Comparison of ENCODE assay signal across 1 cellular context in genomic region chr13:75694742-75695141, GRCh38.
TF ChIP-seq lines count a peak whose summit lies in the region.

No MANE protein-coding gene starts in this region.

TF ChIP-seq in SK-N-SH treated with all-trans-retinoic acid at 6 μM for 48 hours, 23 proteins besides CTCF, POLR2A, EP300 and RAD21 (continued from another document):
- TF ChIP-seq TOX (CRISPR knock-in tag; IDR thresholded peaks at IDR 0.05; ENCODE audit: borderline replicate concordance) (no peak), PATZ1 (CRISPR knock-in tag; IDR thresholded peaks at IDR 0.05; ENCODE audit: borderline replicate concordance) (no peak), ZFP3 (CRISPR knock-in tag; IDR thresholded peaks at IDR 0.05) (no peak), PPARA (CRISPR knock-in tag; IDR thresholded peaks at IDR 0.05; ENCODE audit: borderline replicate concordance) (no peak)
- TF ChIP-seq, protein P1, sequence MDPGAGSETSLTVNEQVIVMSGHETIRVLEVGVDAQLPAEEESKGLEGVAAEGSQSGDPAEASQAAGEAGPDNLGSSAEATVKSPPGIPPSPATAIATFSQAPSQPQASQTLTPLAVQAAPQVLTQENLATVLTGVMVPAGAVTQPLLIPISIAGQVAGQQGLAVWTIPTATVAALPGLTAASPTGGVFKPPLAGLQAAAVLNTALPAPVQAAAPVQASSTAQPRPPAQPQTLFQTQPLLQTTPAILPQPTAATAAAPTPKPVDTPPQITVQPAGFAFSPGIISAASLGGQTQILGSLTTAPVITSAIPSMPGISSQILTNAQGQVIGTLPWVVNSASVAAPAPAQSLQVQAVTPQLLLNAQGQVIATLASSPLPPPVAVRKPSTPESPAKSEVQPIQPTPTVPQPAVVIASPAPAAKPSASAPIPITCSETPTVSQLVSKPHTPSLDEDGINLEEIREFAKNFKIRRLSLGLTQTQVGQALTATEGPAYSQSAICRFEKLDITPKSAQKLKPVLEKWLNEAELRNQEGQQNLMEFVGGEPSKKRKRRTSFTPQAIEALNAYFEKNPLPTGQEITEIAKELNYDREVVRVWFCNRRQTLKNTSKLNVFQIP (CRISPR knock-in tag; IDR thresholded peaks at IDR 0.05; ENCODE audit: borderline replicate concordance, low read depth) = no peak
TF ChIP-seq in SK-N-SH treated with all-trans-retinoic acid at 6 μM for 48 hours: peak in this region for 0.
